1 cellular context compared by ENCODE assay signal in the genomic region with DNA sequence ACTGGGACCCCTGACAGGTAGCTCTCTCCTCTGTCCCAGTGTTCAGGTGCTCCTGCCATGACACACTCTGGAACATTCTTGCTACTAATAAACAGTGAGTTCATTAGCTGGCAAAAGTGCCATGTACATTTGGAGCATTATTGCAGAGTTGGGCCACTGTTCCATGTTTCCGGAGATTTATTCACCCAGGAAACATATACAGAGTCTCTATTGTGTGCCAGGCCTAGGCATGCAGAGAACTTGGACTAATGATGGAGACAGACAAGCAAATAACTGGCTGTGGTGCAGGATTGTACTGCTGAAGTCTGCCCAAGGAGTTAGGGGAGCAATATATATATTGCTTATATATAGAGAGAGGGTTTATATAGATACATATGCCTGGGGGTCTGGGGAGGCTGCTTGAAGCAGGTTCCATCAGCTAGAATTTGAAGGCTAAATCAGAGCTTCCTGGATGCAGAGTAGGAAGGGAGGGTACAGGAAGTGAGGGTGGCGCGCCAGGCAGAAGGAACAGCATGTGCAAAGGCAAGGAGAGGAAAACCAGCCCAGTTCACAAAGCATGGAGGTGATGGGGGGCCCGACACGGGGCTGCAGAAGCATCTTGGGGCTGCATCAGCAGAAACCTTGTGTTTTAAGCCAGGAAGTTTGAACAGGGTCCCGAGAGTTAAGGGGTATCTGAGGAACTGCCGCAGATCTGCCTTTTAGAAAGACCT.
TF ChIP-seq lines count a peak whose summit lies in the region.

No MANE protein-coding gene starts in this region.

TF ChIP-seq in HepG2, 621 proteins besides CTCF, POLR2A, EP300 and RAD21:
- TF ChIP-seq AKAP8 (CRISPR knock-in tag; IDR thresholded peaks at IDR 0.05) (no peak), ZFP37 (CRISPR knock-in tag; IDR thresholded peaks at IDR 0.05; ENCODE audit: borderline replicate concordance) (no peak), SMAD3 (CRISPR knock-in tag; IDR thresholded peaks at IDR 0.05) (no peak)
- TF ChIP-seq, protein P1, sequence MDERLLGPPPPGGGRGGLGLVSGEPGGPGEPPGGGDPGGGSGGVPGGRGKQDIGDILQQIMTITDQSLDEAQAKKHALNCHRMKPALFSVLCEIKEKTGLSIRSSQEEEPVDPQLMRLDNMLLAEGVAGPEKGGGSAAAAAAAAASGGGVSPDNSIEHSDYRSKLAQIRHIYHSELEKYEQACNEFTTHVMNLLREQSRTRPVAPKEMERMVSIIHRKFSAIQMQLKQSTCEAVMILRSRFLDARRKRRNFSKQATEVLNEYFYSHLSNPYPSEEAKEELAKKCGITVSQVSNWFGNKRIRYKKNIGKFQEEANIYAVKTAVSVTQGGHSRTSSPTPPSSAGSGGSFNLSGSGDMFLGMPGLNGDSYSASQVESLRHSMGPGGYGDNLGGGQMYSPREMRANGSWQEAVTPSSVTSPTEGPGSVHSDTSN (CRISPR knock-in tag; IDR thresholded peaks at IDR 0.05): no peak
